In the genomic region with DNA sequence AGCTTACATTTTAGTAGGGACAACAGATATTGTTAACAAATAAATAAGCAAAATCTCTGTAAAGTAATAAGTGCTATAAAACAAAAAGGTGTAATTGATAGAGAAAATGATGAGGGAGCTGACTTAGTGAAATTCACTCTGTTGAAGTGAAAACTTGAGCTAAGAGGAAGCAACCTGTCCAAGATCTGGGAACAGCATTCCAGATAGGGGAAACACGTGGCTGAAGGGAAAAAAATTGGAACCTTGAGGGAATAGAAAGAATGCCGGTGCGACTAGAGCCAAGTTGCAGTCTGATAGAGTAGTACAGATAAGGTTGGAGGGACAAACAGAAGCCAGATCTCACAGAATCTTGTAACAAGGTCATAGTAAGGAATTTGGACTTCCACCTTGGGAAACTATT, we compare ENCODE assay signal across 8 cellular contexts. TPM values are rescaled to one million over a fixed set of nuclear protein-coding genes. Genes with fewer than 3 reads are reported as not detected.
A peak's percentile ranks its signal among the peaks of the same experiment; 100 is the strongest.
DNase-seq lines count a peak whose midpoint lies in the region; ATAC-seq and TF ChIP-seq lines count a peak whose summit lies in the region.

No MANE protein-coding gene starts in this region.

- peaks cover 8 to 32% (median 9%) of the 10 kb centered on the region in 3 donors for H3K36me3 Mint-ChIP-seq in CD8-positive, alpha-beta memory T cell

- no peaks in the 10 kb centered on the region for H3K36me3 ChIP-seq in CD8-positive, alpha-beta memory T cell (ENCODE audit: insufficient read depth, low read length)
- H3K36me3 ChIP-seq in ectodermal cell (ENCODE audit: control insufficient read depth, insufficient read depth, low read length) = peaks cover 11% of the 10 kb centered on the region
- H3K36me3 ChIP-seq in neural cell (ENCODE audit: insufficient read depth, low read length) = no peaks in the 10 kb centered on the region

- ATAC-seq in GM21381 (IDR thresholded peaks at IDR 0.05; ENCODE audit: unreplicated experiment) (no peak), HG03159 (IDR thresholded peaks at IDR 0.05; ENCODE audit: unreplicated experiment) (no peak), GM19455 (IDR thresholded peaks at IDR 0.05; ENCODE audit: unreplicated experiment) (no peak)

- H3K4me1 Mint-ChIP-seq in CD8-positive, alpha-beta memory T cell = peaks cover 29 to 51% (median 46%) of the 10 kb centered on the region in 3 donors

- no peak for TF ChIP-seq RAD21 in neural cell (conservative IDR thresholded peaks at IDR 0.05)

- peaks cover 48% of the 10 kb centered on the region for H3K79me2 ChIP-seq in neural cell (replicated peaks; ENCODE audit: insufficient read depth, low read length)

- H3K27me3 Mint-ChIP-seq in CD8-positive, alpha-beta memory T cell = peaks cover 12 to 41% of the 10 kb centered on the region in 2 donors

- 79 to 82% methylated on average over 3 of the region's 3 CpGs for WGBS in ectodermal cell, 2 experiments

- peak overlapping the region; percentile 54 for H3K4me2 ChIP-seq in neural cell (ENCODE audit: low read length)

- H2AFZ ChIP-seq in neural cell (ENCODE audit: low read depth, low read length) = peak overlapping the region; percentile 80

- H3K9me3 ChIP-seq in CD8-positive, alpha-beta memory T cell (ENCODE audit: low read length) = no peaks in the 10 kb centered on the region
- no peaks in the 10 kb centered on the region for H3K9me3 ChIP-seq in ectodermal cell (ENCODE audit: control insufficient read depth, low read length)
- H3K9me3 ChIP-seq in neural cell (ENCODE audit: low read length) = no peaks in the 10 kb centered on the region

- DNase-seq in CD8-positive, alpha-beta memory T cell = no peak
- DNase-seq in NCI-H748 (lab: John Stamatoyannopoulos, UW; ENCODE audit: unreplicated experiment) = peak; percentile 22
- DNase-seq in posterior vena cava (ENCODE audit: low spot score) = no peak

- peak overlapping the region in 6 of 8 donors; percentile 88 to 97 (median 95) for H3K27ac Mint-ChIP-seq in CD8-positive, alpha-beta memory T cell

- POLR2A ChIA-PET in CD8-positive, alpha-beta memory T cell (lab: Charles Lee) = no interaction called here

- H3K9me2 ChIP-seq in neural cell (ENCODE audit: insufficient read depth, low read length) = no peaks in the 10 kb centered on the region

- no peaks in the 10 kb centered on the region for H4K20me1 ChIP-seq in neural cell (ENCODE audit: insufficient read depth)

- TF ChIP-seq EP300 in neural cell (conservative IDR thresholded peaks at IDR 0.05; ENCODE audit: poor library complexity, severe bottlenecking) = no peak

- no peak for TF ChIP-seq CTCF in neural cell (IDR thresholded peaks at IDR 0.05; ENCODE audit: poor library complexity, severe bottlenecking)

- H3K4me3 Mint-ChIP-seq in CD8-positive, alpha-beta memory T cell = peak overlapping the region; percentile 93 to 98 (median 95)

- no peaks in the 10 kb centered on the region for H3K9me3 Mint-ChIP-seq in CD8-positive, alpha-beta memory T cell

- CTCF ChIA-PET in CD8-positive, alpha-beta memory T cell (lab: Charles Lee) = interaction anchor here (0.5 to 1.5 kb wide), 2 partner anchors 34 to 50 kb away, joined by 3 to 4 read pairs; a partner anchor contains a TSS

- intact Hi-C loops in posterior vena cava (cut with DNase I) = no loop called here

- H3K4me3 ChIP-seq in CD8-positive, alpha-beta memory T cell (ENCODE audit: low read length) = peak overlapping the region; percentile 64
- H3K4me3 ChIP-seq in ectodermal cell (ENCODE audit: insufficient read depth, low read depth, low read length) (peak overlapping the region; percentile 86), neural cell (ENCODE audit: low read length) (peak overlapping the region; percentile 80)

- H3K9ac ChIP-seq in neural cell (ENCODE audit: low read length) = peak overlapping the region; percentile 77

- peaks cover 5% of the 10 kb centered on the region for H3K27me3 ChIP-seq in CD8-positive, alpha-beta memory T cell (ENCODE audit: insufficient read depth, low read length, poor library complexity, severe bottlenecking)
- peaks cover 50% of the 10 kb centered on the region for H3K27me3 ChIP-seq in ectodermal cell (ENCODE audit: control insufficient read depth, insufficient read depth, low read length, poor library complexity, severe bottlenecking)
- peaks cover 16% of the 10 kb centered on the region for H3K27me3 ChIP-seq in neural cell (ENCODE audit: insufficient read depth, low read depth, low read length)

- H3F3A ChIP-seq in neural cell (ENCODE audit: insufficient read depth, low read length, poor library complexity, severe bottlenecking) = no peaks in the 10 kb centered on the region

- peak overlapping the region; percentile 75 for H3K27ac ChIP-seq in CD8-positive, alpha-beta memory T cell (ENCODE audit: low read depth, low read length)
- no peak overlapping the region for H3K27ac ChIP-seq in ectodermal cell (ENCODE audit: insufficient read depth, low read depth, low read length, poor library complexity, severe bottlenecking)
- H3K27ac ChIP-seq in neural cell (ENCODE audit: low read length) = peak overlapping the region; percentile 63

- peaks cover 13% of the 10 kb centered on the region for H3K4me1 ChIP-seq in CD8-positive, alpha-beta memory T cell (ENCODE audit: insufficient read depth, low read length)
- peaks cover 8% of the 10 kb centered on the region for H3K4me1 ChIP-seq in ectodermal cell (ENCODE audit: control insufficient read depth, insufficient read depth, low read length)

TF ChIP-seq in neural cell, 6 proteins besides CTCF, POLR2A, EP300 and RAD21:
- no peak for TF ChIP-seq MXI1 (conservative IDR thresholded peaks at IDR 0.05; ENCODE audit: poor library complexity, severe bottlenecking)
- TF ChIP-seq, protein P1, sequence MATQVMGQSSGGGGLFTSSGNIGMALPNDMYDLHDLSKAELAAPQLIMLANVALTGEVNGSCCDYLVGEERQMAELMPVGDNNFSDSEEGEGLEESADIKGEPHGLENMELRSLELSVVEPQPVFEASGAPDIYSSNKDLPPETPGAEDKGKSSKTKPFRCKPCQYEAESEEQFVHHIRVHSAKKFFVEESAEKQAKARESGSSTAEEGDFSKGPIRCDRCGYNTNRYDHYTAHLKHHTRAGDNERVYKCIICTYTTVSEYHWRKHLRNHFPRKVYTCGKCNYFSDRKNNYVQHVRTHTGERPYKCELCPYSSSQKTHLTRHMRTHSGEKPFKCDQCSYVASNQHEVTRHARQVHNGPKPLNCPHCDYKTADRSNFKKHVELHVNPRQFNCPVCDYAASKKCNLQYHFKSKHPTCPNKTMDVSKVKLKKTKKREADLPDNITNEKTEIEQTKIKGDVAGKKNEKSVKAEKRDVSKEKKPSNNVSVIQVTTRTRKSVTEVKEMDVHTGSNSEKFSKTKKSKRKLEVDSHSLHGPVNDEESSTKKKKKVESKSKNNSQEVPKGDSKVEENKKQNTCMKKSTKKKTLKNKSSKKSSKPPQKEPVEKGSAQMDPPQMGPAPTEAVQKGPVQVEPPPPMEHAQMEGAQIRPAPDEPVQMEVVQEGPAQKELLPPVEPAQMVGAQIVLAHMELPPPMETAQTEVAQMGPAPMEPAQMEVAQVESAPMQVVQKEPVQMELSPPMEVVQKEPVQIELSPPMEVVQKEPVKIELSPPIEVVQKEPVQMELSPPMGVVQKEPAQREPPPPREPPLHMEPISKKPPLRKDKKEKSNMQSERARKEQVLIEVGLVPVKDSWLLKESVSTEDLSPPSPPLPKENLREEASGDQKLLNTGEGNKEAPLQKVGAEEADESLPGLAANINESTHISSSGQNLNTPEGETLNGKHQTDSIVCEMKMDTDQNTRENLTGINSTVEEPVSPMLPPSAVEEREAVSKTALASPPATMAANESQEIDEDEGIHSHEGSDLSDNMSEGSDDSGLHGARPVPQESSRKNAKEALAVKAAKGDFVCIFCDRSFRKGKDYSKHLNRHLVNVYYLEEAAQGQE (IDR thresholded peaks at IDR 0.05; ENCODE audit: borderline replicate concordance) = no peak
- no peak for TF ChIP-seq SMC3 (conservative IDR thresholded peaks at IDR 0.05; ENCODE audit: poor library complexity)
- no peak for TF ChIP-seq TAF1 (IDR thresholded peaks at IDR 0.05; ENCODE audit: low read depth)
TF ChIP-seq in neural cell: peak in this region for 0.

RNA-seq across cellular contexts. Expression of a gene that starts 0.6 kb away (rescaled TPM):
- total RNA-seq in CD8-positive, alpha-beta memory T cell = 10 to 100 TPM; 36.0 to 41.0 TPM
- polyA plus RNA-seq in CD8-positive, alpha-beta memory T cell = 14.7 TPM
- 50.7 TPM for polyA plus RNA-seq in ectodermal cell (2013, experiment 1 of 4)
- 63.1 TPM for polyA plus RNA-seq in ectodermal cell (2013, experiment 2 of 4)
- polyA plus RNA-seq in ectodermal cell (2013, experiment 3 of 4) = 38.5 TPM
- polyA plus RNA-seq in ectodermal cell (2013, experiment 4 of 4) = 47.9 TPM
- 29.7 and 33.5 TPM in 2 replicates for polyA plus RNA-seq in neural cell
- polyA minus RNA-seq in neural cell = 43.8 and 50.7 TPM in 2 replicates
- 10 to 100 TPM; 16.8 to 20.7 TPM for total RNA-seq in posterior vena cava

RNA-seq across cellular contexts. Expression of a gene that starts 34.6 kb away (rescaled TPM):
- total RNA-seq in CD8-positive, alpha-beta memory T cell = 10 to 100 TPM; 42.3 to 50.8 TPM
- 104 TPM for polyA plus RNA-seq in CD8-positive, alpha-beta memory T cell
- polyA plus RNA-seq in ectodermal cell (2013, experiment 1 of 4) = 51.4 TPM
- polyA plus RNA-seq in ectodermal cell (2013, experiment 2 of 4) = 53.0 TPM
- 39.9 TPM for polyA plus RNA-seq in ectodermal cell (2013, experiment 3 of 4)
- polyA plus RNA-seq in ectodermal cell (2013, experiment 4 of 4) = 43.5 TPM
- polyA plus RNA-seq in neural cell = 16.1 and 20.5 TPM in 2 replicates
- polyA minus RNA-seq in neural cell = 60.4 and 68.1 TPM in 2 replicates
- 10 to 100 TPM; 20.7 to 24.3 TPM for total RNA-seq in posterior vena cava
